1 cellular context compared by ENCODE assay signal in genomic region chr17:82801377-82801970, GRCh38.
TF ChIP-seq lines count a peak whose summit lies in the region.

No MANE protein-coding gene starts in this region.

TF ChIP-seq in HCT116, 20 proteins besides CTCF, POLR2A, EP300 and RAD21:
- TF ChIP-seq YY1 (IDR thresholded peaks at IDR 0.05; ENCODE audit: extremely low read depth, insufficient replicate concordance, low read depth, low read length): no peak
- TF ChIP-seq EZH2phosphoT487 (IDR thresholded peaks at IDR 0.05; ENCODE audit: borderline replicate concordance): no peak
- TF ChIP-seq ZNF274 (IDR thresholded peaks at IDR 0.05; ENCODE audit: low read depth, low read length): no peak
- TF ChIP-seq EGR1 (IDR thresholded peaks at IDR 0.05; ENCODE audit: low read depth): no peak
